32 cellular contexts compared by ENCODE assay signal in genomic region chr6:143100429-143100828, GRCh38.
"Had no signal": no experiment of that assay in that cellular context is flagged by ENCODE, and none has a peak within 500 bp of the region (broad histone marks: within the 10 kb centered on the region; RNA-seq: fewer than 3 reads in every experiment).

No MANE protein-coding gene starts in this region.

- H3K27me3 ChIP-seq: adrenal gland, body of pancreas, brain microvascular endothelial cell, breast epithelium had no signal

- H3K4me3 ChIP-seq: adrenal gland, body of pancreas, breast epithelium had no signal

- H3K27ac ChIP-seq: adrenal gland, body of pancreas, brain microvascular endothelial cell, breast epithelium, VCaP had no signal

- H3K36me3 ChIP-seq: adrenal gland, brain microvascular endothelial cell, breast epithelium had no signal

- H3K9me3 ChIP-seq: adrenal gland, body of pancreas, breast epithelium had no signal

- FAIRE-seq: astrocyte, TTC549 had no signal

- H3K4me1 ChIP-seq: body of pancreas had no signal

- ATAC-seq: activated CD8-positive, alpha-beta T cell treated with anti-CD3 and anti-CD28 coated beads for 36 hours; activated naive CD4-positive, alpha-beta T cell treated with anti-CD3 and anti-CD28 coated beads, Interleukin-2, amount 50 U/mL, for 72 hours; activated T-cell treated with anti-CD3 and anti-CD28 coated beads, Interleukin-2, amount 50 U/mL, for 4 hours; activated T-cell treated with anti-CD3 and anti-CD28 coated beads, Interleukin-2, amount 50 U/mL, for 72 hours; activated T-helper 17 cell treated with anti-CD3 and anti-CD28 coated beads, Interleukin-2, amount 50 U/mL, for 72 hours; body of pancreas had no signal

- DNase-seq: activated B cell treated with CpG ODN at 0.5 μM for 24 hours; activated CD4-positive, alpha-beta memory T cell treated with anti-CD3 and anti-CD28 coated beads for 36 hours; activated CD4-positive, alpha-beta T cell treated with anti-CD3 and anti-CD28 coated beads for 4 hours; activated CD4-positive, alpha-beta T cell treated with anti-CD3 and anti-CD28 coated beads, Interleukin-2, amount 10 ng/mL, durations not matched to agents 7 days and 5 days; activated CD4-positive, CD25-positive, alpha-beta regulatory T cell treated with anti-CD3 and anti-CD28 coated beads, Interleukin-2, amount 50 U/mL, for 72 hours; activated CD8-positive, alpha-beta memory T cell treated with anti-CD3 and anti-CD28 coated beads, Interleukin-2, amount 50 U/mL, for 4 hours; activated CD8-positive, alpha-beta T cell treated with anti-CD3 and anti-CD28 coated beads for 36 hours; activated effector memory CD4-positive, alpha-beta T cell treated with anti-CD3 and anti-CD28 coated beads, Interleukin-2, amount 50 U/mL, for 16 hours; activated gamma-delta T cell treated with Interleukin-2 at 50 U/mL for 16 hours; activated naive CD4-positive, alpha-beta T cell; activated naive CD4-positive, alpha-beta T cell treated with anti-CD3 and anti-CD28 coated beads for 36 hours; activated naive CD4-positive, alpha-beta T cell treated with anti-CD3 and anti-CD28 coated beads, Interleukin-2, amount 50 U/mL, for 16 hours; activated naive CD8-positive, alpha-beta T cell treated with anti-CD3 and anti-CD28 coated beads for 36 hours; activated T-cell treated with anti-CD3 and anti-CD28 coated beads for 4 hours; activated T-cell treated with anti-CD3 and anti-CD28 coated beads, Interleukin-2, amount 50 U/mL, for 1 hour; activated T-cell treated with anti-CD3 and anti-CD28 coated beads, Interleukin-2, amount 50 U/mL, for 4 hours; activated T-cell treated with anti-CD3 and anti-CD28 coated beads, Interleukin-2, amount 50 U/mL, for 72 hours; adrenal gland; amniotic stem cell; aorta; body of pancreas; brain microvascular endothelial cell; central memory CD4-positive, alpha-beta T cell; T-helper 1 cell; T-helper 2 cell; T-helper 9 cell had no signal
